In the genomic region with DNA sequence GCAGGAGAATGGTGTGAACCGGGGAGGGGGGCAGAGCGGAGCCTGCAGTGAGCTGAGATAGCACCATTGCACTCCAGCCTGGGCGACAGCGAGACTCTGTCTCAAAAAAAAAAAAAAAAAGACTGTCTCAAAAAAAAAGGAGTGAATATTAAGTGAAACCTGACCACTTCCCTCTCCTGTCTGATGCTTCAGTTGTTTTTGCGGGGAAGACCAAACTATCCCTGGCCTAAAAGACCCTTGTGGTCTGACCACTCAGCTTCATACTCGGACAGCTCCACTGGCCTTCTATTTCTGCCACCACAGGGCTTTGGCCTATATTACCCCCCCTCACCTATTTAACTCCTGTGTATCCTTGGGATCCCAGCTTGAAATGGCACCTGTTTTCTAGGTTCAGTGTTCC, we compare ENCODE assay signal across 17 cellular contexts. TPM values are rescaled to one million over a fixed set of nuclear protein-coding genes. Genes with fewer than 3 reads are reported as not detected.
A peak's percentile ranks its signal among the peaks of the same experiment; 100 is the strongest.
DNase-seq lines count a peak whose midpoint lies in the region; ATAC-seq and TF ChIP-seq lines count a peak whose summit lies in the region.
"Had no signal": no experiment of that assay in that cellular context is flagged by ENCODE, and none has a peak within 500 bp of the region (broad histone marks: within the 10 kb centered on the region; RNA-seq: fewer than 3 reads in every experiment).

No MANE protein-coding gene starts in this region.

- dilution Hi-C loops in mammary epithelial cell (cut with HindIII; ENCODE audit: low sequenced_read_pairs) = loop anchor here (5.0 to 25.0 kb wide), 3 partner anchors 84 to 196 kb away; partner anchors contain the start of genes APOC1, CLPTM1 and EXOC3L2

- H3K27ac Mint-ChIP-seq in activated CD4-positive, alpha-beta T cell treated with anti-CD3 and anti-CD28 coated beads, Interleukin-2, amount 10 ng/mL, durations not matched to agents 7 days and 5 days = no peak overlapping the region

- no peaks in the 10 kb centered on the region for H3K9me3 Mint-ChIP-seq in activated CD4-positive, alpha-beta T cell treated with anti-CD3 and anti-CD28 coated beads, Interleukin-2, amount 10 ng/mL, durations not matched to agents 7 days and 5 days

- no peak for TF ChIP-seq POLR2A in body of pancreas (IDR thresholded peaks at IDR 0.05)

- H3K4me1 Mint-ChIP-seq in activated CD4-positive, alpha-beta T cell treated with anti-CD3 and anti-CD28 coated beads, Interleukin-2, amount 10 ng/mL, durations not matched to agents 7 days and 5 days = peaks cover 50% of the 10 kb centered on the region

- BruUV-seq in mammary epithelial cell (replicated peaks; lab: Mats Ljungman, UMichigan) = no TSS peak

- H3K36me3 ChIP-seq in OCI-LY1 (ENCODE audit: insufficient read depth, low read length) (peaks cover 81% of the 10 kb centered on the region), mammary epithelial cell (ENCODE audit: insufficient read depth, low read length) (peaks cover 23% of the 10 kb centered on the region), psoas muscle (ENCODE audit: insufficient read depth in 1 of 2, low read depth in 1 of 2) (peaks cover 3 to 77% of the 10 kb centered on the region in 2 donors), body of pancreas (replicated peaks in 1 of 2; ENCODE audit: insufficient read depth in 1 of 2, low read depth in 2 of 2) (peaks cover 0 to 9% of the 10 kb centered on the region in 2 donors)
- H3K36me3 ChIP-seq: ovary had no signal

- H3K36me3 Mint-ChIP-seq in activated CD4-positive, alpha-beta T cell treated with anti-CD3 and anti-CD28 coated beads, Interleukin-2, amount 10 ng/mL, durations not matched to agents 7 days and 5 days (ENCODE audit: low read depth) = peaks cover 45% of the 10 kb centered on the region

- H2AFZ ChIP-seq in OCI-LY1 (ENCODE audit: low read length) = no peak overlapping the region
- H2AFZ ChIP-seq in mammary epithelial cell (ENCODE audit: low read depth, low read length) = no peak overlapping the region

- no peaks in the 10 kb centered on the region for H3K9me2 ChIP-seq in OCI-LY1 (ENCODE audit: low read depth, low read length)

- no peak for TF ChIP-seq CTCF in OCI-LY1 (IDR thresholded peaks at IDR 0.05; ENCODE audit: low read length)
- no peak for TF ChIP-seq CTCF in mammary epithelial cell (conservative IDR thresholded peaks at IDR 0.05 in 1 of 2, IDR thresholded peaks at IDR 0.05 in 1 of 2; ENCODE audit: extremely low read depth in 1 of 2, insufficient read depth in 1 of 2, low read depth in 1 of 2, low read length in 2 of 2)
- TF ChIP-seq CTCF in psoas muscle (IDR thresholded peaks at IDR 0.05) = no peak
- no peak for TF ChIP-seq CTCF in body of pancreas (IDR thresholded peaks at IDR 0.05)

- H3K4me1 ChIP-seq in OCI-LY1 (ENCODE audit: insufficient read depth, low read length, severe bottlenecking) (peaks cover 48% of the 10 kb centered on the region), mammary epithelial cell (ENCODE audit: insufficient read depth, low read length) (peaks cover 11% of the 10 kb centered on the region), psoas muscle (peaks cover 33% of the 10 kb centered on the region), body of pancreas (peaks cover 48% of the 10 kb centered on the region)

- DNase-seq in activated CD4-positive, alpha-beta T cell treated with anti-CD3 and anti-CD28 coated beads, Interleukin-2, amount 10 ng/mL, durations not matched to agents 7 days and 5 days = no peak
- DNase-seq in activated CD4-positive, alpha-beta T cell treated with anti-CD3 and anti-CD28 coated beads for 48 hours = no peak
- DNase-seq in mammary epithelial cell (no peak), psoas muscle (no peak), body of pancreas (no peak)
- no peak for DNase-seq in stimulated activated CD4-positive, alpha-beta T cell treated with anti-CD3 and anti-CD28 coated beads, Interleukin-12 subunit alpha, Interleukin-12 subunit beta, amount 100 ng/mL, for 4 hours
- DNase-seq: activated CD4-positive, alpha-beta T cell treated with anti-CD3 and anti-CD28 coated beads for 4 hours; DMS79 treated with DMSO at 0.1 percent for 48 hours; GOT3; lower lobe of right lung; NK-92 treated with Interleukin-12 subunit alpha and Interleukin-12 subunit beta, amount 100 ng/mL, for 24 hours; ovary; upper lobe of right lung had no signal

- ATAC-seq in psoas muscle (no peak), HG03460 (IDR thresholded peaks at IDR 0.05; ENCODE audit: unreplicated experiment) (no peak), body of pancreas (no peak)
- ATAC-seq: SK-N-SH treated with all-trans-retinoic acid at 6 μM for 48 hours had no signal

- POLR2A ChIA-PET in activated CD4-positive, alpha-beta T cell treated with anti-CD3 and anti-CD28 coated beads, Interleukin-2, amount 10 ng/mL, durations not matched to agents 7 days and 5 days (lab: Charles Lee) = no interaction called here

- CTCF ChIA-PET in activated CD4-positive, alpha-beta T cell treated with anti-CD3 and anti-CD28 coated beads, Interleukin-2, amount 10 ng/mL, durations not matched to agents 7 days and 5 days (lab: Charles Lee) = interaction anchor here (1.7 to 4.6 kb wide), 2 partner anchors 14 to 19 kb away, joined by 3 to 19 read pairs; no protein-coding TSS in a partner anchor
- CTCF ChIA-PET in mammary epithelial cell (lab: Charles Lee; ENCODE audit: low non-redundant PET) = no interaction called here

- H3K27me3 ChIP-seq in OCI-LY1 (ENCODE audit: insufficient read depth, low read length) (no peaks in the 10 kb centered on the region), mammary epithelial cell (ENCODE audit: insufficient read depth, low read length) (no peaks in the 10 kb centered on the region), psoas muscle (ENCODE audit: insufficient read depth in 3 of 3, low read length in 2 of 3) (no peaks in the 10 kb centered on the region), body of pancreas (no peaks in the 10 kb centered on the region)
- H3K27me3 ChIP-seq: ovary, upper lobe of right lung had no signal

- peaks cover 5% of the 10 kb centered on the region; the same call in 1 of the 2 replicates for H3F3A ChIP-seq in OCI-LY1 (ENCODE audit: insufficient read depth, low read length)

- no peaks in the 10 kb centered on the region for H3K9me3 ChIP-seq in OCI-LY1 (ENCODE audit: low read length)
- H3K9me3 ChIP-seq in mammary epithelial cell (replicated peaks; ENCODE audit: insufficient read depth, low read length) = no peaks in the 10 kb centered on the region
- no peaks in the 10 kb centered on the region for H3K9me3 ChIP-seq in psoas muscle
- no peaks in the 10 kb centered on the region for H3K9me3 ChIP-seq in body of pancreas
- H3K9me3 ChIP-seq: lower lobe of right lung, ovary, upper lobe of right lung had no signal

- 97% methylated on average over 2 of the region's 6 CpGs for WGBS in mammary epithelial cell (ENCODE audit: low coverage, missing lambda C conversion rate)
- 77 to 87% (median 84%) methylated on average over 4 to 6 of the region's 6 CpGs for WGBS in psoas muscle, 3 donors
- WGBS in body of pancreas, 2 donors = 71 to 90% methylated on average over 6 of the region's 6 CpGs

- peak overlapping the region; percentile 99 for H3K4me2 ChIP-seq in OCI-LY1 (ENCODE audit: low read length)
- no peak overlapping the region for H3K4me2 ChIP-seq in mammary epithelial cell (ENCODE audit: insufficient read depth, low read depth, low read length)

- H3K27ac ChIP-seq in OCI-LY1 (ENCODE audit: low read depth, low read length, poor library complexity, severe bottlenecking) = peak overlapping the region; percentile 88
- H3K27ac ChIP-seq in mammary epithelial cell (ENCODE audit: insufficient read depth, low read depth, low read length) = no peak overlapping the region
- no peak overlapping the region for H3K27ac ChIP-seq in psoas muscle
- H3K27ac ChIP-seq in body of pancreas = no peak overlapping the region
- H3K27ac ChIP-seq: lower lobe of right lung, ovary had no signal

- H3K4me3 ChIP-seq in OCI-LY1 (ENCODE audit: low read depth, low read length, poor library complexity, severe bottlenecking) = peak overlapping the region; percentile 99
- no peak overlapping the region for H3K4me3 ChIP-seq in mammary epithelial cell (replicated peaks in 1 of 3; ENCODE audit: insufficient read depth in 1 of 3, low read depth in 2 of 3, low read length in 3 of 3)
- peak overlapping the region; percentile 2 for H3K4me3 ChIP-seq in psoas muscle
- H3K4me3 ChIP-seq in body of pancreas = no peak overlapping the region
- H3K4me3 ChIP-seq: ovary, upper lobe of right lung had no signal

- in situ Hi-C loops in mammary epithelial cell (cut with MboI; ENCODE audit: low sequenced_read_pairs in 2 of 2) = no loop called here

- H3K4me3 Mint-ChIP-seq in activated CD4-positive, alpha-beta T cell treated with anti-CD3 and anti-CD28 coated beads, Interleukin-2, amount 10 ng/mL, durations not matched to agents 7 days and 5 days = peak overlapping the region; percentile 17

- H3K79me2 ChIP-seq in OCI-LY1 (ENCODE audit: insufficient read depth, low read length) (peaks cover 32% of the 10 kb centered on the region), mammary epithelial cell (ENCODE audit: insufficient read depth, low read length) (peaks cover 65% of the 10 kb centered on the region)

- intact Hi-C loops in mammary epithelial cell (cut with micrococcal nuclease) = no loop called here
- intact Hi-C loops in psoas muscle (cut with DNase I) = no loop called here
- intact Hi-C loops in body of pancreas (cut with DNase I) = no loop called here

- H3K27me3 Mint-ChIP-seq in activated CD4-positive, alpha-beta T cell treated with anti-CD3 and anti-CD28 coated beads, Interleukin-2, amount 10 ng/mL, durations not matched to agents 7 days and 5 days = no peaks in the 10 kb centered on the region

- H4K20me1 ChIP-seq in OCI-LY1 (ENCODE audit: insufficient read depth, low read length) (no peaks in the 10 kb centered on the region), mammary epithelial cell (ENCODE audit: insufficient read depth, low read length) (peaks cover 4% of the 10 kb centered on the region)

- H3K9ac ChIP-seq in OCI-LY1 (ENCODE audit: low read length) (peak overlapping the region; percentile 99; the same call in 1 of the 2 replicates), mammary epithelial cell (ENCODE audit: insufficient read depth, low read length) (peak overlapping the region; percentile 3)

RNA-seq across cellular contexts. Expression of gene CLASRP, which starts 2.3 kb away (rescaled TPM):
- total RNA-seq in activated CD4-positive, alpha-beta T cell treated with anti-CD3 and anti-CD28 coated beads, Interleukin-2, amount 10 ng/mL, durations not matched to agents 7 days and 5 days = 100 to 1,000 TPM; 101 to 109 TPM
- total RNA-seq in mammary epithelial cell (10 to 100 TPM; 19.5 to 69.5 TPM), psoas muscle (10 to 100 TPM; 37.4 to 65.9 (median 47.1) TPM), body of pancreas (10 to 100 TPM; 40.2 to 64.9 TPM)
- polyA plus RNA-seq in mammary epithelial cell (16.9 TPM), psoas muscle (10 to 100 TPM; 30.8 to 34.5 (median 33.2) TPM)
- polyA minus RNA-seq in mammary epithelial cell = 32.6 TPM

RNA-seq across cellular contexts. Expression of gene ZNF296, which starts 35.2 kb away (rescaled TPM):
- 1 to 10 TPM; 4.0 to 4.1 TPM for total RNA-seq in activated CD4-positive, alpha-beta T cell treated with anti-CD3 and anti-CD28 coated beads, Interleukin-2, amount 10 ng/mL, durations not matched to agents 7 days and 5 days
- under 1 TPM in 1 of 2 donors, not detected in 1; 0.66 TPM for total RNA-seq in mammary epithelial cell
- polyA plus RNA-seq in mammary epithelial cell = 0.22 TPM
- polyA minus RNA-seq in mammary epithelial cell = 0.41 TPM
- under 1 TPM in 3 of 4 donors, not detected in 1; 0.34 to 0.73 (median 0.36) TPM for total RNA-seq in psoas muscle
- polyA plus RNA-seq in psoas muscle = under 1 TPM; 0.22 to 0.62 (median 0.44) TPM
- total RNA-seq in body of pancreas = under 1 TPM in 1 of 2 donors, not detected in 1; 0.26 TPM
- total RNA-seq: fibroblast of lung had no signal

RNA-seq across cellular contexts. Expression of gene GEMIN7, which starts 37.9 kb away (rescaled TPM):
- total RNA-seq in activated CD4-positive, alpha-beta T cell treated with anti-CD3 and anti-CD28 coated beads, Interleukin-2, amount 10 ng/mL, durations not matched to agents 7 days and 5 days = 10 to 100 TPM; 27.1 to 30.0 TPM
- total RNA-seq in mammary epithelial cell (10 to 100 TPM in 1 of 2 donors, 1 to 10 TPM in 1; 9.5 to 18.6 TPM), psoas muscle (10 to 100 TPM; 19.6 to 27.3 (median 24.3) TPM), body of pancreas (10 to 100 TPM; 15.8 to 19.5 TPM)
- polyA plus RNA-seq in mammary epithelial cell (41.3 TPM), psoas muscle (10 to 100 TPM; 40.9 to 51.1 (median 50.3) TPM)
- polyA minus RNA-seq in mammary epithelial cell = 4.1 TPM

RNA-seq across cellular contexts. Expression of gene RELB, which starts 39.9 kb away (rescaled TPM):
- 10 to 100 TPM; 16.8 to 20.0 TPM for total RNA-seq in activated CD4-positive, alpha-beta T cell treated with anti-CD3 and anti-CD28 coated beads, Interleukin-2, amount 10 ng/mL, durations not matched to agents 7 days and 5 days
- total RNA-seq in mammary epithelial cell (10 to 100 TPM in 1 of 2 donors, 1 to 10 TPM in 1; 6.2 to 26.7 TPM), psoas muscle (10 to 100 TPM in 3 of 4 donors, 1 to 10 TPM in 1; 6.5 to 44.0 (median 13.5) TPM), body of pancreas (10 to 100 TPM in 1 of 2 donors, 1 to 10 TPM in 1; 8.9 to 11.9 TPM)
- polyA plus RNA-seq in mammary epithelial cell (6.4 TPM), psoas muscle (10 to 100 TPM; 10.3 to 14.1 (median 12.1) TPM)
- polyA minus RNA-seq in mammary epithelial cell = 3.0 TPM

RNA-seq across cellular contexts. Expression of gene PPP1R37, which starts 51.9 kb away (rescaled TPM):
- 10 to 100 TPM; 21.1 to 21.7 TPM for total RNA-seq in activated CD4-positive, alpha-beta T cell treated with anti-CD3 and anti-CD28 coated beads, Interleukin-2, amount 10 ng/mL, durations not matched to agents 7 days and 5 days
- 10 to 100 TPM; 32.9 to 48.0 TPM for total RNA-seq in mammary epithelial cell
- 15.2 TPM for polyA plus RNA-seq in mammary epithelial cell
- polyA minus RNA-seq in mammary epithelial cell = 15.8 TPM
- total RNA-seq in psoas muscle = 10 to 100 TPM; 27.0 to 34.6 (median 29.1) TPM
- polyA plus RNA-seq in psoas muscle = 10 to 100 TPM; 25.5 to 39.5 (median 36.3) TPM
- 10 to 100 TPM; 16.6 to 49.8 TPM for total RNA-seq in body of pancreas

Comparison
In these comparisons a context has a peak if more than half of its experiments do, and no peak if none do; other contexts are left out.
1. H3K4me3 ChIP-seq: peak in OCI-LY1 (single experiment) and psoas muscle (single experiment); none in mammary epithelial cell (0 of 3) and body of pancreas (0 of 2).